In the genomic region with DNA sequence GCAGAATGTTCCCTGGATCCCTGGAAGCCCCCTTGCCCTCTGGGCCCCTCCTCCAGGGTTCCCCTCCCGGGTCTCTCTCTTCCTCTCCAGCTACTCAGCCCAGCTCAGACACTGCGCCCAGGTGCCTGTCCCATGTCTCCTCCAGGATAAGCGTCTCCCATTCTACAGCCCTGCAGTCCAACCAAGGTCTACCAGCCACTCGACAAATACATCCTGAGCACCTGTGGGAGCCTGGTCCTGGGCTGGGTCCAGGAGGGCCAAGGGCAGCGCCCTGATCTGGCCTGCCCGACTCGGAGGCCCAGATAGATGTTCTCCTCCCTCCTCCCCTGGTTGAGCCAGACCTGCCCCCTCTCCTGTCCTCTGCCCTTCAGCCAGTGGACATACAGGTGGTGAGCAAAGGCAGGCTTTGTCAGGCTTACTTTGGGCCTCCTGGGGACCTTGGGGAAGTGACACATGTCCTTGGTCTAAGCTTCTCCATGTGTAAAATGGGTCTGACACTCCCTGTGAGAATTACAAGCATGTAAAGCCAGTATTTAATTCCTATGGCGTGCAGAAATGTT, we compare ENCODE assay signal across 1 cellular context.
TF ChIP-seq lines count a peak whose summit lies in the region.

No MANE protein-coding gene starts in this region.

TF ChIP-seq in HepG2, 621 proteins besides CTCF, POLR2A, EP300 and RAD21:
- TF ChIP-seq ZNF770 (CRISPR knock-in tag; IDR thresholded peaks at IDR 0.05) (no peak), FOXA1 (IDR thresholded peaks at IDR 0.05) (no peak), FOXA1 (CRISPR knock-in tag; IDR thresholded peaks at IDR 0.05) (no peak), EZH2 (conservative IDR thresholded peaks at IDR 0.05; ENCODE audit: low read depth, low read length) (0 out of 2 replicates have a peak, but pooled peaks have one; percentile 12), ETV6 (CRISPR knock-in tag; conservative IDR thresholded peaks at IDR 0.05) (no peak), ZNF850 (CRISPR knock-in tag; conservative IDR thresholded peaks at IDR 0.05) (no peak), ZNF652 (CRISPR knock-in tag; IDR thresholded peaks at IDR 0.05; ENCODE audit: borderline replicate concordance, low read depth) (no peak), CCDC6 (CRISPR knock-in tag; IDR thresholded peaks at IDR 0.05) (no peak)
